ENCODE assay signal across 8 cellular contexts in genomic region chr20:10453241-10453640, GRCh38. TPM values are rescaled to one million over a fixed set of nuclear protein-coding genes. Genes with fewer than 3 reads are reported as not detected.
DNase-seq lines count a peak whose midpoint lies in the region; ATAC-seq, FAIRE-seq and TF ChIP-seq lines count a peak whose summit lies in the region.

No MANE protein-coding gene starts in this region.

- no peak overlapping the region for H3K27ac ChIP-seq in H1 (ENCODE audit: low read depth, low read length)

- H3K4me3 ChIP-seq in H1 (ENCODE audit: extremely low read depth in 1 of 4, insufficient read depth in 2 of 4, low read depth in 3 of 4, low read length in 4 of 4): no peak overlapping the region

- no peak overlapping the region for H2BK5ac ChIP-seq in H1 (ENCODE audit: low read depth, low read length)

- H3K27me3 ChIP-seq in H1 (replicated peaks in 1 of 4; ENCODE audit: control insufficient read depth in 3 of 4, extremely low read depth in 1 of 4, insufficient read depth in 3 of 4, low read length in 3 of 4): no peaks in the 10 kb centered on the region

- no peak for TF ChIP-seq RAD21 in H1 (IDR thresholded peaks at IDR 0.05 in 1 of 2, conservative IDR thresholded peaks at IDR 0.05 in 1 of 2; ENCODE audit: low read depth in 2 of 2, low read length in 2 of 2)

- H3K27me3 Mint-ChIP-seq in activated CD4-positive, alpha-beta T cell treated with anti-CD3 and anti-CD28 coated beads, Interleukin-2, amount 10 ng/mL, durations not matched to agents 24 days and 14 days: no peaks in the 10 kb centered on the region

- peak overlapping the region; percentile 38 for H3K4me3 Mint-ChIP-seq in activated CD4-positive, alpha-beta T cell treated with anti-CD3 and anti-CD28 coated beads, Interleukin-2, amount 10 ng/mL, durations not matched to agents 24 days and 14 days

- H2BK15ac ChIP-seq in H1 (ENCODE audit: low read length): no peak overlapping the region

- H3K18ac ChIP-seq in H1 (ENCODE audit: extremely low read depth, low read length): no peak overlapping the region; the same call in 1 of the 2 replicates

- peaks cover 0 to 3% (median 1%) of the 10 kb centered on the region in 4 experiments; a peak in 2 of 7 replicates for H3K4me1 ChIP-seq in H1 (replicated peaks in 1 of 4; ENCODE audit: control insufficient read depth in 3 of 4, insufficient read depth in 4 of 4, low read length in 3 of 4)

- no peak overlapping the region for H3K4ac ChIP-seq in H1 (replicated peaks; ENCODE audit: insufficient read length, low read depth, low read length)

- H3K9me3 ChIP-seq in H1 (ENCODE audit: insufficient read depth in 2 of 2, low read depth in 1 of 2, low read length in 1 of 2): no peaks in the 10 kb centered on the region

- DNase-seq in activated CD4-positive, alpha-beta T cell treated with anti-CD3 and anti-CD28 coated beads, Interleukin-2, amount 10 ng/mL, durations not matched to agents 24 days and 14 days: peak; percentile 81
- DNase-seq in activated CD4-positive, alpha-beta T cell treated with anti-CD3 and anti-CD28 coated beads for 4 hours: no peak
- DNase-seq in NCI-H146 treated with DMSO at 0.1 percent for 48 hours (lab: John Stamatoyannopoulos, UW; ENCODE audit: unreplicated experiment) (peak; percentile 22), H1 (ENCODE audit: low read depth in 1 of 2, low spot score in 2 of 2) (no peak), nucleus accumbens (lab: John Stamatoyannopoulos, UW) (no peak), NCI-H187 treated with DMSO at 0.1 percent for 48 hours (lab: John Stamatoyannopoulos, UW) (no peak), 8988T (no peak)

- intact Hi-C loops in activated CD4-positive, alpha-beta T cell treated with anti-CD3 and anti-CD28 coated beads, Interleukin-2, amount 10 ng/mL, durations not matched to agents 24 days and 14 days (cut with micrococcal nuclease): no loop called here

- H4K8ac ChIP-seq in H1 (ENCODE audit: extremely low read depth, insufficient read depth, low read length): no peak overlapping the region

- no peak overlapping the region for H3K56ac ChIP-seq in H1 (replicated peaks; ENCODE audit: insufficient read length, low read depth, low read length)

- peaks cover 0 to 3% of the 10 kb centered on the region in 2 experiments for H4K20me1 ChIP-seq in H1 (replicated peaks in 1 of 2; ENCODE audit: control insufficient read depth in 1 of 2, insufficient read depth in 2 of 2, low read length in 2 of 2)

- H3K9me3 Mint-ChIP-seq in activated CD4-positive, alpha-beta T cell treated with anti-CD3 and anti-CD28 coated beads, Interleukin-2, amount 10 ng/mL, durations not matched to agents 24 days and 14 days: no peaks in the 10 kb centered on the region

- H3K23me2 ChIP-seq in H1 (ENCODE audit: low read depth, low read length): no peaks in the 10 kb centered on the region

- ATAC-seq in HG02678 (IDR thresholded peaks at IDR 0.05; ENCODE audit: unreplicated experiment): peak; percentile 97

- H3K14ac ChIP-seq in H1 (ENCODE audit: insufficient read length): no peak overlapping the region

- peak overlapping the region; percentile 17; the same call in 1 of the 2 replicates for H2AK5ac ChIP-seq in H1 (ENCODE audit: low read depth, low read length)

- H3K79me2 ChIP-seq in H1 (ENCODE audit: control insufficient read depth in 1 of 2, insufficient read depth in 2 of 2, low read length in 2 of 2): peaks cover 0 to 35% of the 10 kb centered on the region in 2 experiments; a peak in 2 of 4 replicates

- H3K79me1 ChIP-seq in H1 (ENCODE audit: low read depth, low read length): no peaks in the 10 kb centered on the region

- H4K91ac ChIP-seq in H1 (replicated peaks; ENCODE audit: insufficient read length, low read length): no peak overlapping the region

- no peak for FAIRE-seq in H1 (lab: Jason Lieb, UNC)

- no peak overlapping the region for H3K4me2 ChIP-seq in H1 (ENCODE audit: insufficient read depth in 1 of 2, low read depth in 2 of 2, low read length in 2 of 2)

- peaks cover 22% of the 10 kb centered on the region for H3K4me1 Mint-ChIP-seq in activated CD4-positive, alpha-beta T cell treated with anti-CD3 and anti-CD28 coated beads, Interleukin-2, amount 10 ng/mL, durations not matched to agents 24 days and 14 days

- no peak overlapping the region for H3K23ac ChIP-seq in H1 (ENCODE audit: insufficient read length)

- CTCF ChIA-PET in H1 (lab: Charles Lee; ENCODE audit: partially characterized antibody): interaction anchor here (0.6 to 1.6 kb wide), 3 partner anchors 156 to 931 kb away, joined by 4 to 6 read pairs (median 5); no protein-coding TSS in a partner anchor

- peaks cover 14% of the 10 kb centered on the region for H3K36me3 Mint-ChIP-seq in activated CD4-positive, alpha-beta T cell treated with anti-CD3 and anti-CD28 coated beads, Interleukin-2, amount 10 ng/mL, durations not matched to agents 24 days and 14 days (ENCODE audit: low read depth)

- H3K27ac Mint-ChIP-seq in activated CD4-positive, alpha-beta T cell treated with anti-CD3 and anti-CD28 coated beads, Interleukin-2, amount 10 ng/mL, durations not matched to agents 24 days and 14 days: peak overlapping the region; percentile 70

- H2BK120ac ChIP-seq in H1 (replicated peaks; ENCODE audit: low read depth, low read length): no peak overlapping the region

- TF ChIP-seq CTCF in H1 (IDR thresholded peaks at IDR 0.05; ENCODE audit: control extremely low read depth in 1 of 3, insufficient read depth in 1 of 3, low read depth in 1 of 3, low read length in 3 of 3): no peak

- H2BK20ac ChIP-seq in H1 (ENCODE audit: low read length): no peak overlapping the region

- POLR2A ChIA-PET in H1 (lab: Charles Lee; ENCODE audit: partially characterized antibody): interaction anchor here (0.8 kb wide), 1 partner anchor 19 kb away, joined by 5 read pairs; the partner anchor contains the start of gene MKKS

- no peaks in the 10 kb centered on the region for H3K36me3 ChIP-seq in H1 (ENCODE audit: control insufficient read depth in 2 of 4, insufficient read depth in 4 of 4, low read length in 3 of 4)

- no peak overlapping the region for H3K9ac ChIP-seq in H1 (replicated peaks in 1 of 4; ENCODE audit: extremely low read depth in 1 of 4, low read depth in 3 of 4, low read length in 3 of 4)

- no peak overlapping the region for H2BK12ac ChIP-seq in H1 (ENCODE audit: low read depth, low read length)

- no peak for TF ChIP-seq POLR2A in H1 (IDR thresholded peaks at IDR 0.05; ENCODE audit: control extremely low read depth in 1 of 2, low read depth in 2 of 2, low read length in 2 of 2)

- no peak overlapping the region for H2AFZ ChIP-seq in H1 (ENCODE audit: low read length)

- 90% methylated on average over 5 of the region's 5 CpGs; no CpG with 5 or more reads in 1 of the 2 experiments for WGBS in H1 (ENCODE audit: extremely low coverage in 1 of 2, insufficient coverage in 1 of 2, insufficient read length in 1 of 2, insufficient replicate concordance in 2 of 2, low coverage in 1 of 2, low lambda C conversion rate in 2 of 2, missing lambda C conversion rate in 1 of 2), 2 experiments

- H4K5ac ChIP-seq in H1 (ENCODE audit: insufficient read length, low read depth, low read length): no peak overlapping the region

- no peak for TF ChIP-seq EP300 in H1 (IDR thresholded peaks at IDR 0.05; ENCODE audit: borderline replicate concordance in 1 of 2, low read depth in 2 of 2, low read length in 2 of 2)

TF ChIP-seq in H1, 55 proteins besides CTCF, POLR2A, EP300 and RAD21:
- TF ChIP-seq KDM1A (IDR thresholded peaks at IDR 0.05; ENCODE audit: borderline replicate concordance, low read length) (no peak), SIX5 (IDR thresholded peaks at IDR 0.05; ENCODE audit: low read depth, low read length) (no peak), MAX (IDR thresholded peaks at IDR 0.05) (no peak), FOSL1 (IDR thresholded peaks at IDR 0.05; ENCODE audit: insufficient read depth, low read depth, low read length) (no peak)

RNA-seq across cellular contexts. Expression of gene SLX4IP, which starts 18.1 kb away (rescaled TPM):
- 5.9 and 6.6 TPM in 2 replicates for total RNA-seq in activated CD4-positive, alpha-beta T cell treated with anti-CD3 and anti-CD28 coated beads, Interleukin-2, amount 10 ng/mL, durations not matched to agents 24 days and 14 days
- 8.7 and 9.4 TPM in 2 replicates for total RNA-seq in H1 (2021; fragmentation: NEBNext Ultra II Directional; extraction: Animal tissue kit (Norgen Biotek cat#: 25700))
- 1.7 and 2.4 TPM in 2 replicates for polyA plus RNA-seq in H1 (2011; rRNA removed)
- polyA plus RNA-seq in H1 (2011; cell fraction: cytosol; rRNA removed): 2.3 TPM
- 4.1 TPM for polyA plus RNA-seq in H1 (2011; cell fraction: nucleus; rRNA removed)
- polyA plus RNA-seq in H1 (2012, experiment 1 of 2): 2.6 to 4.5 TPM (median 2.8 TPM) in 4 replicates
- polyA plus RNA-seq in H1 (2012, experiment 2 of 2): 0.31 TPM
- 3.5 TPM for polyA plus RNA-seq in H1 (2013, experiment 1 of 2)
- polyA plus RNA-seq in H1 (2013, experiment 2 of 2): 3.6 TPM
- polyA minus RNA-seq in H1 (2011; rRNA and poly(A)+ RNA removed): 11.9 and 12.4 TPM in 2 replicates
- polyA minus RNA-seq in H1 (2011; cell fraction: cytosol; rRNA and poly(A)+ RNA removed): 6.4 TPM
- 9.1 TPM for polyA minus RNA-seq in H1 (2011; cell fraction: nucleus; rRNA and poly(A)+ RNA removed)

RNA-seq across cellular contexts. Expression of gene MKKS, which starts 19.2 kb away (rescaled TPM):
- total RNA-seq in activated CD4-positive, alpha-beta T cell treated with anti-CD3 and anti-CD28 coated beads, Interleukin-2, amount 10 ng/mL, durations not matched to agents 24 days and 14 days: 8.0 and 8.9 TPM in 2 replicates
- 21.7 and 24.8 TPM in 2 replicates for total RNA-seq in H1 (2021; fragmentation: NEBNext Ultra II Directional; extraction: Animal tissue kit (Norgen Biotek cat#: 25700))
- polyA plus RNA-seq in H1 (2011; rRNA removed): 8.3 and 15.9 TPM in 2 replicates
- 14.9 TPM for polyA plus RNA-seq in H1 (2011; cell fraction: cytosol; rRNA removed)
- 7.0 TPM for polyA plus RNA-seq in H1 (2011; cell fraction: nucleus; rRNA removed)
- polyA plus RNA-seq in H1 (2012, experiment 1 of 2): 15.4 to 22.0 TPM (median 17.2 TPM) in 4 replicates
- polyA plus RNA-seq in H1 (2012, experiment 2 of 2): 2.2 TPM
- 14.7 TPM for polyA plus RNA-seq in H1 (2013, experiment 1 of 2)
- polyA plus RNA-seq in H1 (2013, experiment 2 of 2): 16.0 TPM
- polyA minus RNA-seq in H1 (2011; rRNA and poly(A)+ RNA removed): 22.1 and 22.3 TPM in 2 replicates
- 10.3 TPM for polyA minus RNA-seq in H1 (2011; cell fraction: cytosol; rRNA and poly(A)+ RNA removed)
- 9.2 TPM for polyA minus RNA-seq in H1 (2011; cell fraction: nucleus; rRNA and poly(A)+ RNA removed)

Comparison
In these comparisons a context has a peak if more than half of its experiments do, and no peak if none do; other contexts are left out.
1. DNase-seq: peak in activated CD4-positive, alpha-beta T cell treated with anti-CD3 and anti-CD28 coated beads, Interleukin-2, amount 10 ng/mL, durations not matched to agents 24 days and 14 days (single experiment) and NCI-H146 treated with DMSO at 0.1 percent for 48 hours (single experiment); none in activated CD4-positive, alpha-beta T cell treated with anti-CD3 and anti-CD28 coated beads for 4 hours (0 of 2), H1 (0 of 2), nucleus accumbens (0 of 56), NCI-H187 treated with DMSO at 0.1 percent for 48 hours (single experiment) and 8988T (single experiment).